In the genomic region with DNA sequence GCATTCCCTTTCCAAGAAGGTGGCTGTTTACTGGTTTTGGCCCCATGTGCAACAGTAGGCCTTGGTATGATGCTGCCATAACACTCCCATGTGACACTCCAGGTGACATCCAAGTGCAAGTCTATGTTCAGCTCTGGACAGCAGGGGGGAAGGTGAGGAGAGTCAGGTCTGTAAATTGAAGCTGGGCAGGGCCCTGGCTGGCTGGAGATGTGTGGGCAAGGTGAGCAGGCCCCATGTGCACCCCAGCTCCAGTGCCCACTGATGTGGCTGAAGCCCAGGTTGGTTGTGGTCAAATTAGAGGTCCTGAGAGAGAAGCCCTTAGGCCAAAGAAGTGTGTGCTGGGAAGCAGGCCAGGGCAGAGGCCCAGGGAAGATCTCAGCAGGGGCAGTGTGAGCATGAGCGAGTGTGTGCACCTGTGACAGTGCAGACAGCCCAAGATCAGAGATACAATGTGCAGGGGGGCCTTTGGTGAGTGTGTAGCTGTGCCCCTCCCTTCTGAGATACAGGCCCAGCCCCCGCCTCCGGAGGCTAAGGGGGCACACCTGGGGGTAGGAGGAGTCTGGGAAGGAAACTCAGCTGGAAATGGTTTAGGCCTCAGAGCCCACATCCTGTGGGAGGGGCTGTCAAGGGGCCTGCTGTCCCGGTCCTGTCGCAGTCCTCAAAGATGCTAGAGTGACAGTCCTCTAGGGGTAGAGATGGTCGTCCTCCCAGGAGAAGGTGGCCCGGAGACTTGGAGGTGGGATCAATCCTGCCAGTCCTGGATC, we compare ENCODE assay signal across 9 cellular contexts. TPM values are rescaled to one million over a fixed set of nuclear protein-coding genes. Genes with fewer than 3 reads are reported as not detected.
DNase-seq lines count a peak whose midpoint lies in the region; ATAC-seq and TF ChIP-seq lines count a peak whose summit lies in the region.
"Had no signal": no experiment of that assay in that cellular context is flagged by ENCODE, and none has a peak within 500 bp of the region (broad histone marks: within the 10 kb centered on the region; RNA-seq: fewer than 3 reads in every experiment).

No MANE protein-coding gene starts in this region.

- peaks cover 5% of the 10 kb centered on the region for H3K9me3 Mint-ChIP-seq in WTC11

- H3K4me3 Mint-ChIP-seq in WTC11, result no peak overlapping the region

- CTCF ChIA-PET in WTC11 (lab: Charles Lee), result interaction anchor here (1.2 to 1.5 kb wide), 3 partner anchors 44 to 90 kb away, joined by 3 to 6 read pairs (median 4); no protein-coding TSS in a partner anchor

- H3K27me3 ChIP-seq in sigmoid colon, result no peaks in the 10 kb centered on the region
- H3K27me3 ChIP-seq: thyroid gland had no signal

- POLR2A ChIA-PET in WTC11 (lab: Charles Lee), result no interaction called here

- H3K27ac Mint-ChIP-seq in WTC11, result peak overlapping the region; percentile 10

- TF ChIP-seq POLR2A in sigmoid colon (IDR thresholded peaks at IDR 0.05), result no peak

- intact Hi-C loops in sigmoid colon (cut with DNase I), result no loop called here

- 39 to 80% methylated on average over 7 of the region's 7 CpGs for WGBS in sigmoid colon, 2 donors

- no peaks in the 10 kb centered on the region for H3K9me3 ChIP-seq in sigmoid colon
- H3K9me3 ChIP-seq: thyroid gland had no signal

- peaks cover 0 to 5% (median 0%) of the 10 kb centered on the region in 4 donors for H3K4me1 ChIP-seq in sigmoid colon
- H3K4me1 ChIP-seq: thyroid gland had no signal

- H3K27me3 Mint-ChIP-seq in WTC11 (ENCODE audit: low read depth), result peaks cover 9% of the 10 kb centered on the region

- peak; percentile 48 for ATAC-seq in GM18867 (IDR thresholded peaks at IDR 0.05; ENCODE audit: unreplicated experiment)
- peak; percentile 43 for ATAC-seq in HG02970 (IDR thresholded peaks at IDR 0.05; ENCODE audit: low FRiP score, unreplicated experiment)
- ATAC-seq in WTC11, result peak; percentile 14; the same call in 1 of the 2 replicates
- no peak for ATAC-seq in GM18861 (IDR thresholded peaks at IDR 0.05; ENCODE audit: unreplicated experiment)

- TF ChIP-seq CTCF in WTC11 (IDR thresholded peaks at IDR 0.05), result no peak
- TF ChIP-seq CTCF in sigmoid colon (IDR thresholded peaks at IDR 0.05), result no peak

- H3K4me3 ChIP-seq in sigmoid colon, result no peak overlapping the region
- H3K4me3 ChIP-seq: thyroid gland had no signal

- H3K27ac ChIP-seq in sigmoid colon, result peak overlapping the region in 1 of 4 donors; percentile 14
- H3K27ac ChIP-seq: thyroid gland had no signal

- no peak for TF ChIP-seq EP300 in sigmoid colon (IDR thresholded peaks at IDR 0.05)

- peaks cover 14 to 59% (median 20%) of the 10 kb centered on the region in 4 donors for H3K36me3 ChIP-seq in sigmoid colon

- H3K36me3 Mint-ChIP-seq in WTC11, result peaks cover 67% of the 10 kb centered on the region

- H3K4me1 Mint-ChIP-seq in WTC11, result peaks cover 31% of the 10 kb centered on the region

- DNase-seq in WTC11 (ENCODE audit: low spot score) (no peak), sigmoid colon (no peak), D341Med (ENCODE audit: low spot score) (no peak)
- DNase-seq in effector CD8-positive, alpha-beta T cell (lab: John Stamatoyannopoulos, UW), result peak; percentile 64
- DNase-seq in stimulated activated CD8-positive, alpha-beta memory T cell treated with anti-CD3 and anti-CD28 coated beads, Interleukin-4, amount 100 ng/mL, for 48 hours, result peak; percentile 73

TF ChIP-seq in WTC11, 78 proteins besides CTCF, POLR2A, EP300 and RAD21:
- TF ChIP-seq ESRRA (CRISPR knock-in tag; IDR thresholded peaks at IDR 0.05; ENCODE audit: borderline replicate concordance) (no peak), KAT7 (CRISPR knock-in tag; IDR thresholded peaks at IDR 0.05; ENCODE audit: borderline replicate concordance) (no peak), NR1H2 (CRISPR knock-in tag; IDR thresholded peaks at IDR 0.05) (no peak), NFATC4 (CRISPR knock-in tag; IDR thresholded peaks at IDR 0.05) (no peak), TEAD1 (CRISPR knock-in tag; IDR thresholded peaks at IDR 0.05) (no peak), TCF7 (CRISPR knock-in tag; IDR thresholded peaks at IDR 0.05; ENCODE audit: low read depth) (no peak), NFYB (CRISPR knock-in tag; conservative IDR thresholded peaks at IDR 0.05; ENCODE audit: low read depth) (no peak)
- TF ChIP-seq, protein P1, sequence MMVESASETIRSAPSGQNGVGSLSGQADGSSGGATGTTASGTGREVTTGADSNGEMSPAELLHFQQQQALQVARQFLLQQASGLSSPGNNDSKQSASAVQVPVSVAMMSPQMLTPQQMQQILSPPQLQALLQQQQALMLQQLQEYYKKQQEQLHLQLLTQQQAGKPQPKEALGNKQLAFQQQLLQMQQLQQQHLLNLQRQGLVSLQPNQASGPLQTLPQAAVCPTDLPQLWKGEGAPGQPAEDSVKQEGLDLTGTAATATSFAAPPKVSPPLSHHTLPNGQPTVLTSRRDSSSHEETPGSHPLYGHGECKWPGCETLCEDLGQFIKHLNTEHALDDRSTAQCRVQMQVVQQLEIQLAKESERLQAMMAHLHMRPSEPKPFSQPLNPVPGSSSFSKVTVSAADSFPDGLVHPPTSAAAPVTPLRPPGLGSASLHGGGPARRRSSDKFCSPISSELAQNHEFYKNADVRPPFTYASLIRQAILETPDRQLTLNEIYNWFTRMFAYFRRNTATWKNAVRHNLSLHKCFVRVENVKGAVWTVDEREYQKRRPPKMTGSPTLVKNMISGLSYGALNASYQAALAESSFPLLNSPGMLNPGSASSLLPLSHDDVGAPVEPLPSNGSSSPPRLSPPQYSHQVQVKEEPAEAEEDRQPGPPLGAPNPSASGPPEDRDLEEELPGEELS (CRISPR knock-in tag; IDR thresholded peaks at IDR 0.05), result no peak
- TF ChIP-seq, protein P2, sequence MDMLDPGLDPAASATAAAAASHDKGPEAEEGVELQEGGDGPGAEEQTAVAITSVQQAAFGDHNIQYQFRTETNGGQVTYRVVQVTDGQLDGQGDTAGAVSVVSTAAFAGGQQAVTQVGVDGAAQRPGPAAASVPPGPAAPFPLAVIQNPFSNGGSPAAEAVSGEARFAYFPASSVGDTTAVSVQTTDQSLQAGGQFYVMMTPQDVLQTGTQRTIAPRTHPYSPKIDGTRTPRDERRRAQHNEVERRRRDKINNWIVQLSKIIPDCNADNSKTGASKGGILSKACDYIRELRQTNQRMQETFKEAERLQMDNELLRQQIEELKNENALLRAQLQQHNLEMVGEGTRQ (CRISPR knock-in tag; IDR thresholded peaks at IDR 0.05), result no peak
- TF ChIP-seq, protein P3, sequence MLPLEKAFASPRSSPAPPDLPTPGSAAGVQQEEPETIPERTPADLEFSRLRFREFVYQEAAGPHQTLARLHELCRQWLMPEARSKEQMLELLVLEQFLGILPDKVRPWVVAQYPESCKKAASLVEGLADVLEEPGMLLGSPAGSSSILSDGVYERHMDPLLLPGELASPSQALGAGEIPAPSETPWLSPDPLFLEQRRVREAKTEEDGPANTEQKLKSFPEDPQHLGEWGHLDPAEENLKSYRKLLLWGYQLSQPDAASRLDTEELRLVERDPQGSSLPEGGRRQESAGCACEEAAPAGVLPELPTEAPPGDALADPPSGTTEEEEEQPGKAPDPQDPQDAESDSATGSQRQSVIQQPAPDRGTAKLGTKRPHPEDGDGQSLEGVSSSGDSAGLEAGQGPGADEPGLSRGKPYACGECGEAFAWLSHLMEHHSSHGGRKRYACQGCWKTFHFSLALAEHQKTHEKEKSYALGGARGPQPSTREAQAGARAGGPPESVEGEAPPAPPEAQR (CRISPR knock-in tag; IDR thresholded peaks at IDR 0.05), result no peak
- TF ChIP-seq, protein P4, sequence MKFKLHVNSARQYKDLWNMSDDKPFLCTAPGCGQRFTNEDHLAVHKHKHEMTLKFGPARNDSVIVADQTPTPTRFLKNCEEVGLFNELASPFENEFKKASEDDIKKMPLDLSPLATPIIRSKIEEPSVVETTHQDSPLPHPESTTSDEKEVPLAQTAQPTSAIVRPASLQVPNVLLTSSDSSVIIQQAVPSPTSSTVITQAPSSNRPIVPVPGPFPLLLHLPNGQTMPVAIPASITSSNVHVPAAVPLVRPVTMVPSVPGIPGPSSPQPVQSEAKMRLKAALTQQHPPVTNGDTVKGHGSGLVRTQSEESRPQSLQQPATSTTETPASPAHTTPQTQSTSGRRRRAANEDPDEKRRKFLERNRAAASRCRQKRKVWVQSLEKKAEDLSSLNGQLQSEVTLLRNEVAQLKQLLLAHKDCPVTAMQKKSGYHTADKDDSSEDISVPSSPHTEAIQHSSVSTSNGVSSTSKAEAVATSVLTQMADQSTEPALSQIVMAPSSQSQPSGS (CRISPR knock-in tag; IDR thresholded peaks at IDR 0.05; ENCODE audit: borderline replicate concordance, low read depth), result no peak
- TF ChIP-seq, protein P5, sequence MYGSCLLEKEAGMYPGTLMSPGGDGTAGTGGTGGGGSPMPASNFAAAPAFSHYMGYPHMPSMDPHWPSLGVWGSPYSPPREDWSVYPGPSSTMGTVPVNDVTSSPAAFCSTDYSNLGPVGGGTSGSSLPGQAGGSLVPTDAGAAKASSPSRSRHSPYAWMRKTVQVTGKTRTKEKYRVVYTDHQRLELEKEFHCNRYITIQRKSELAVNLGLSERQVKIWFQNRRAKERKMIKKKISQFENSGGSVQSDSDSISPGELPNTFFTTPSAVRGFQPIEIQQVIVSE (CRISPR knock-in tag; IDR thresholded peaks at IDR 0.05; ENCODE audit: borderline replicate concordance), result no peak
TF ChIP-seq in WTC11: peak in this region for 0.

RNA-seq across cellular contexts. Expression of a gene that starts 18.6 kb away (rescaled TPM):
- 37.7 to 42.0 TPM (median 39.2 TPM) in 3 replicates for total RNA-seq in WTC11 (2021)
- 10 to 100 TPM; 28.5 to 41.3 (median 36.3) TPM for total RNA-seq in sigmoid colon
- polyA plus RNA-seq in sigmoid colon, result 10 to 100 TPM; 42.2 to 87.6 (median 49.9) TPM

RNA-seq across cellular contexts. Expression of a gene that starts 21.3 kb away (rescaled TPM):
- total RNA-seq in WTC11 (2021), result 16.1 to 18.3 TPM (median 16.4 TPM) in 3 replicates
- 1 to 10 TPM; 2.2 to 6.1 (median 4.3) TPM for total RNA-seq in sigmoid colon
- polyA plus RNA-seq in sigmoid colon, result 1 to 10 TPM; 3.0 to 6.8 (median 3.2) TPM

RNA-seq across cellular contexts. Expression of a gene that starts 43.5 kb away (rescaled TPM):
- total RNA-seq in WTC11 (2021), result 49.8 to 50.8 TPM (median 49.9 TPM) in 3 replicates
- total RNA-seq in sigmoid colon, result 10 to 100 TPM; 17.4 to 28.5 (median 20.5) TPM
- 10 to 100 TPM; 31.8 to 49.5 (median 49.0) TPM for polyA plus RNA-seq in sigmoid colon

RNA-seq across cellular contexts. Expression of a gene that starts 56.1 kb away (rescaled TPM):
- total RNA-seq in WTC11 (2021) (65.4 to 67.6 TPM (median 65.9 TPM) in 3 replicates), sigmoid colon (10 to 100 TPM; 18.9 to 39.3 (median 25.6) TPM)
- 10 to 100 TPM; 18.6 to 42.8 (median 23.6) TPM for polyA plus RNA-seq in sigmoid colon

Comparison
In these comparisons a context has a peak if more than half of its experiments do, and no peak if none do; other contexts are left out.
1. DNase-seq: peak in effector CD8-positive, alpha-beta T cell (single experiment) and stimulated activated CD8-positive, alpha-beta memory T cell treated with anti-CD3 and anti-CD28 coated beads, Interleukin-4, amount 100 ng/mL, for 48 hours (single experiment); none in WTC11 (single experiment), sigmoid colon (single experiment) and D341Med (single experiment).